In the genomic region with DNA sequence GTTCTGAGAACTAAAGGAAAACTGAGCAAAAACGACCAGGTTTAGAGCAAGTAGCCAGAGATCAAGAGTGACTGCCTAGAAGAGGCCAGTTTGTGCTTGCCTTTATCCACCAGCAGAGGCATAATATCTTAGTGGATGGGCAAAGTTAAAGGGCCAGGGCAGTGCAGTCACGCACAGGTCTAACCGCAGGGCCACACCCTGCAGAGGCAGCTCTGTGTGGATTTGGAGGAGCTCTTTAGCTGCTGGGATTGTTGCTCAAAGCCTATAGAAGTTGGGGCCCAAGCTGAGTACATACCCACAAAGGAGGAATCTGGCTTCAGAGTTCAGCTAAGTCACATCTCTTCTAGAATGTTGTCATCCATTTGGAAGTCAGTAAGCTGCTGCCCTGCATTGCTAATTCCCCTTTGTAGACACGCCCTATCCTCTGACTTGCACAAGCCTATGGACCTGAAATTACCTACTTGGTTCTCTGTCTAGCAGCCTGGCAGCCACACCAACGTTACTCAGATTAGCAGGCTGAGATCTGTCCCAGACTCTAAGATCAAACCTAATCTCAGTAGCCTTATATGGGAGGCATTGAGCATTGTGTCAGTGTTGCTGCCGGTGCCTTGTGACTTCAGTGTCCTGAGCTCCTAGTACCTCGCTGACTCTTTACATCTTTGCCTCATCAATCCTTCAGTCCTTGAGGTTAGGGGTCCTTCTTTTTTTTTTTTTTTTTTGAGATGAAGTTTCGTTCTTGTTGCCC, we compare ENCODE assay signal across 12 cellular contexts.
DNase-seq lines count a peak whose midpoint lies in the region; ATAC-seq and TF ChIP-seq lines count a peak whose summit lies in the region.
"Had no signal": no experiment of that assay in that cellular context is flagged by ENCODE, and none has a peak within 500 bp of the region (broad histone marks: within the 10 kb centered on the region; RNA-seq: fewer than 3 reads in every experiment).

No MANE protein-coding gene starts in this region.

- H3K27ac Mint-ChIP-seq in stimulated activated memory B cell treated with anti-CD40 and anti-IgM and Interleukin-4, amounts not matched to agents 10 μg/mL and 1 μg/mL and 100 μg/mL, for 72 hours = no peak overlapping the region
- no peak overlapping the region for H3K27ac Mint-ChIP-seq in effector memory CD8-positive, alpha-beta T cell
- H3K27ac Mint-ChIP-seq in activated CD4-positive, alpha-beta T cell treated with anti-CD3 and anti-CD28 coated beads for 36 hours = no peak overlapping the region
- H3K27ac Mint-ChIP-seq: activated naive CD8-positive, alpha-beta T cell treated with anti-CD3 and anti-CD28 coated beads for 36 hours; memory B cell had no signal

- intact Hi-C loops in activated CD4-positive, alpha-beta T cell treated with anti-CD3 and anti-CD28 coated beads for 36 hours (cut with DNase I, micrococcal nuclease) = no loop called here

- POLR2A ChIA-PET in activated CD4-positive, alpha-beta T cell treated with anti-CD3 and anti-CD28 coated beads for 36 hours (lab: Charles Lee) = no interaction called here

- no peaks in the 10 kb centered on the region for H3K9me3 Mint-ChIP-seq in stimulated activated memory B cell treated with anti-CD40 and anti-IgM and Interleukin-4, amounts not matched to agents 10 μg/mL and 1 μg/mL and 100 μg/mL, for 72 hours
- no peaks in the 10 kb centered on the region for H3K9me3 Mint-ChIP-seq in effector memory CD8-positive, alpha-beta T cell
- H3K9me3 Mint-ChIP-seq in activated CD4-positive, alpha-beta T cell treated with anti-CD3 and anti-CD28 coated beads for 36 hours (ENCODE audit: low read depth) = no peaks in the 10 kb centered on the region
- H3K9me3 Mint-ChIP-seq: activated naive CD8-positive, alpha-beta T cell treated with anti-CD3 and anti-CD28 coated beads for 36 hours; memory B cell had no signal

- no peak overlapping the region for H3K4me3 Mint-ChIP-seq in stimulated activated memory B cell treated with anti-CD40 and anti-IgM and Interleukin-4, amounts not matched to agents 10 μg/mL and 1 μg/mL and 100 μg/mL, for 72 hours
- no peak overlapping the region for H3K4me3 Mint-ChIP-seq in effector memory CD8-positive, alpha-beta T cell
- H3K4me3 Mint-ChIP-seq in activated CD4-positive, alpha-beta T cell treated with anti-CD3 and anti-CD28 coated beads for 36 hours = no peak overlapping the region
- H3K4me3 Mint-ChIP-seq: activated naive CD8-positive, alpha-beta T cell treated with anti-CD3 and anti-CD28 coated beads for 36 hours; memory B cell had no signal

- H3K4me3 ChIP-seq in epithelial cell of esophagus (ENCODE audit: low read length) = no peak overlapping the region
- H3K4me3 ChIP-seq: prostate gland had no signal

- peak; percentile 38 for TF ChIP-seq CTCF in epithelial cell of esophagus (IDR thresholded peaks at IDR 0.05; ENCODE audit: insufficient read depth, low read depth, low read length, missing control alignments)

- no peaks in the 10 kb centered on the region for H3K4me1 Mint-ChIP-seq in stimulated activated memory B cell treated with anti-CD40 and anti-IgM and Interleukin-4, amounts not matched to agents 10 μg/mL and 1 μg/mL and 100 μg/mL, for 72 hours
- no peaks in the 10 kb centered on the region for H3K4me1 Mint-ChIP-seq in effector memory CD8-positive, alpha-beta T cell (ENCODE audit: low read depth in 2 of 2)
- no peaks in the 10 kb centered on the region for H3K4me1 Mint-ChIP-seq in activated CD4-positive, alpha-beta T cell treated with anti-CD3 and anti-CD28 coated beads for 36 hours
- H3K4me1 Mint-ChIP-seq: activated naive CD8-positive, alpha-beta T cell treated with anti-CD3 and anti-CD28 coated beads for 36 hours; memory B cell had no signal

- peak; percentile 40 for ATAC-seq in stimulated activated memory B cell treated with anti-CD40 and anti-IgM and Interleukin-4, amounts not matched to agents 10 μg/mL and 1 μg/mL and 100 μg/mL, for 72 hours
- no peak for ATAC-seq in effector memory CD8-positive, alpha-beta T cell (replicated peaks)
- no peak for ATAC-seq in activated CD4-positive, alpha-beta T cell treated with anti-CD3 and anti-CD28 coated beads for 36 hours

- no peaks in the 10 kb centered on the region for H3K36me3 Mint-ChIP-seq in stimulated activated memory B cell treated with anti-CD40 and anti-IgM and Interleukin-4, amounts not matched to agents 10 μg/mL and 1 μg/mL and 100 μg/mL, for 72 hours
- H3K36me3 Mint-ChIP-seq in effector memory CD8-positive, alpha-beta T cell (ENCODE audit: insufficient read depth) = no peaks in the 10 kb centered on the region
- H3K36me3 Mint-ChIP-seq in activated CD4-positive, alpha-beta T cell treated with anti-CD3 and anti-CD28 coated beads for 36 hours (ENCODE audit: low read depth) = no peaks in the 10 kb centered on the region
- H3K36me3 Mint-ChIP-seq: activated naive CD8-positive, alpha-beta T cell treated with anti-CD3 and anti-CD28 coated beads for 36 hours; memory B cell had no signal

- CTCF ChIA-PET in activated CD4-positive, alpha-beta T cell treated with anti-CD3 and anti-CD28 coated beads for 36 hours (lab: Charles Lee) = interaction anchor here (0.6 to 0.7 kb wide), 2 partner anchors 132 to 416 kb away, joined by 3 read pairs; no protein-coding TSS in a partner anchor

- peaks cover 6% of the 10 kb centered on the region for H3K27me3 Mint-ChIP-seq in stimulated activated memory B cell treated with anti-CD40 and anti-IgM and Interleukin-4, amounts not matched to agents 10 μg/mL and 1 μg/mL and 100 μg/mL, for 72 hours
- H3K27me3 Mint-ChIP-seq in effector memory CD8-positive, alpha-beta T cell = peaks cover 0 to 10% of the 10 kb centered on the region in 2 donors
- H3K27me3 Mint-ChIP-seq in activated CD4-positive, alpha-beta T cell treated with anti-CD3 and anti-CD28 coated beads for 36 hours = no peaks in the 10 kb centered on the region

- peak; percentile 16 for DNase-seq in NCI-H82 (lab: John Stamatoyannopoulos, UW)
- no peak for DNase-seq in NCI-H82 treated with DMSO at 0.1 percent for 48 hours (lab: John Stamatoyannopoulos, UW; ENCODE audit: unreplicated experiment)
- DNase-seq in NOMO-1 treated with DMSO at 0.1 percent for 48 hours (lab: John Stamatoyannopoulos, UW; ENCODE audit: unreplicated experiment) = peak; percentile 50
- DNase-seq in epithelial cell of esophagus (ENCODE audit: low read depth) = peak; percentile 89
- DNase-seq in effector memory CD8-positive, alpha-beta T cell = no peak
- no peak for DNase-seq in inferior parietal cortex (ENCODE audit: extremely low spot score)
- DNase-seq in activated CD4-positive, alpha-beta T cell treated with anti-CD3 and anti-CD28 coated beads for 36 hours = no peak
- DNase-seq: activated naive CD8-positive, alpha-beta T cell treated with anti-CD3 and anti-CD28 coated beads for 36 hours; T-helper 9 cell had no signal

Comparison
In these comparisons a context has a peak if more than half of its experiments do, and no peak if none do; other contexts are left out.
1. DNase-seq: peak in NCI-H82 (single experiment), NOMO-1 treated with DMSO at 0.1 percent for 48 hours (single experiment) and epithelial cell of esophagus (single experiment); none in NCI-H82 treated with DMSO at 0.1 percent for 48 hours (single experiment), effector memory CD8-positive, alpha-beta T cell (0 of 3), inferior parietal cortex (single experiment) and activated CD4-positive, alpha-beta T cell treated with anti-CD3 and anti-CD28 coated beads for 36 hours (single experiment).